Comparison of ENCODE assay signal across 9 cellular contexts in genomic region chr1:24503870-24504523, GRCh38. TPM values are rescaled to one million over a fixed set of nuclear protein-coding genes. Genes with fewer than 3 reads are reported as not detected.
DNase-seq lines count a peak whose midpoint lies in the region; ATAC-seq and TF ChIP-seq lines count a peak whose summit lies in the region.
"Had no signal": no experiment of that assay in that cellular context is flagged by ENCODE, and none has a peak within 500 bp of the region (broad histone marks: within the 10 kb centered on the region; RNA-seq: fewer than 3 reads in every experiment).

No MANE protein-coding gene starts in this region.

- TF ChIP-seq CTCF in kidney epithelial cell (IDR thresholded peaks at IDR 0.05; ENCODE audit: insufficient read depth, low read length, poor library complexity, severe bottlenecking), result no peak

- WGBS in thymus, result 88% methylated on average over 7 of the region's 7 CpGs

- H3K4me3 Mint-ChIP-seq in activated naive CD4-positive, alpha-beta T cell treated with anti-CD3 and anti-CD28 coated beads, Interleukin-2, amount 50 U/mL, for 24 hours, result peak overlapping the region; percentile 99

- ATAC-seq in HG02798 (IDR thresholded peaks at IDR 0.05; ENCODE audit: poor library complexity, unreplicated experiment), result no peak

- H3K4me3 ChIP-seq in kidney epithelial cell (ENCODE audit: low read depth, low read length), result peak overlapping the region; percentile 79
- peak overlapping the region; percentile 83 for H3K4me3 ChIP-seq in thymus (ENCODE audit: low read length)

- peaks cover 5% of the 10 kb centered on the region for H3K36me3 Mint-ChIP-seq in activated naive CD4-positive, alpha-beta T cell treated with anti-CD3 and anti-CD28 coated beads, Interleukin-2, amount 50 U/mL, for 24 hours

- H3K27me3 Mint-ChIP-seq in activated naive CD4-positive, alpha-beta T cell treated with anti-CD3 and anti-CD28 coated beads, Interleukin-2, amount 50 U/mL, for 24 hours, result no peaks in the 10 kb centered on the region

- peaks cover 5% of the 10 kb centered on the region for H3K9me3 Mint-ChIP-seq in activated naive CD4-positive, alpha-beta T cell treated with anti-CD3 and anti-CD28 coated beads, Interleukin-2, amount 50 U/mL, for 24 hours

- no peaks in the 10 kb centered on the region for H3K36me3 ChIP-seq in kidney epithelial cell (ENCODE audit: control insufficient read depth, insufficient read depth, low read length)
- H3K36me3 ChIP-seq in thymus (ENCODE audit: control insufficient read depth, insufficient read depth), result no peaks in the 10 kb centered on the region
- H3K36me3 ChIP-seq: BLaER1 treated with 17β-estradiol and CSF1 and Interleukin-3, amounts not matched to agents 10 nM and 100 nM had no signal

- H3K4me1 Mint-ChIP-seq in activated naive CD4-positive, alpha-beta T cell treated with anti-CD3 and anti-CD28 coated beads, Interleukin-2, amount 50 U/mL, for 24 hours, result peaks cover 79% of the 10 kb centered on the region

- H3K27ac ChIP-seq in thymus (ENCODE audit: low read depth), result peak overlapping the region; percentile 38

- no peaks in the 10 kb centered on the region for H3K9me3 ChIP-seq in thymus (ENCODE audit: control insufficient read depth)
- H3K9me3 ChIP-seq: BLaER1 treated with 17β-estradiol and CSF1 and Interleukin-3, amounts not matched to agents 10 nM and 100 nM had no signal

- H3K27me3 ChIP-seq in kidney epithelial cell (ENCODE audit: control insufficient read depth, insufficient read depth, low read length) (no peaks in the 10 kb centered on the region), thymus (ENCODE audit: control insufficient read depth, insufficient read depth) (no peaks in the 10 kb centered on the region)

- H3K27ac Mint-ChIP-seq in activated naive CD4-positive, alpha-beta T cell treated with anti-CD3 and anti-CD28 coated beads, Interleukin-2, amount 50 U/mL, for 24 hours, result peak overlapping the region; percentile 99

- no peaks in the 10 kb centered on the region for H3K4me1 ChIP-seq in thymus (ENCODE audit: control insufficient read depth, insufficient read depth, low read length)

- peak; percentile 31 for DNase-seq in activated T-cell treated with anti-CD3 and anti-CD28 coated beads for 48 hours (ENCODE audit: low read depth)
- no peak for DNase-seq in activated T-cell treated with anti-CD3 and anti-CD28 coated beads, Interleukin-2, amount 50 U/mL, for 1 hour
- no peak for DNase-seq in kidney epithelial cell (ENCODE audit: low read depth)
- no peak for DNase-seq in amniotic stem cell (lab: John Stamatoyannopoulos, UW)
- no peak for DNase-seq in NOMO-1 treated with DMSO at 0.1 percent for 48 hours (lab: John Stamatoyannopoulos, UW; ENCODE audit: unreplicated experiment)

RNA-seq across cellular contexts. Expression of gene RCAN3, which starts 1.4 kb away (rescaled TPM):
- total RNA-seq in kidney epithelial cell, result 20.3 and 24.4 TPM in 2 replicates
- 21.2 TPM for polyA plus RNA-seq in thymus

RNA-seq across cellular contexts. Expression of gene NCMAP, which starts 51.9 kb away (rescaled TPM):
- total RNA-seq in kidney epithelial cell, result 1.2 and 1.5 TPM in 2 replicates
- 0.11 TPM for polyA plus RNA-seq in thymus
